In genomic region chr10:110946496-110946895, GRCh38 we compare ENCODE assay signal across 17 cellular contexts.
"Had no signal": no experiment of that assay in that cellular context is flagged by ENCODE, and none has a peak within 500 bp of the region (broad histone marks: within the 10 kb centered on the region; RNA-seq: fewer than 3 reads in every experiment).

No MANE protein-coding gene starts in this region.

- H3K27me3 Mint-ChIP-seq: activated naive CD4-positive, alpha-beta T cell treated with anti-CD3 and anti-CD28 coated beads, Interleukin-2, amount 50 U/mL, for 24 hours; dendritic cell treated with granulocyte-macrophage colony-stimulating factor and Interleukin-4, amounts not matched to agents 40 ng/mL and 50 ng/mL, for 4 days had no signal

- DNase-seq: activated CD4-positive, alpha-beta T cell treated with anti-CD3 and anti-CD28 coated beads for 1 hour; activated CD4-positive, alpha-beta T cell treated with anti-CD3 and anti-CD28 coated beads, Interleukin-2, amount 50 U/mL, for 4 hours; activated gamma-delta T cell; effector CD8-positive, alpha-beta T cell; esophagus squamous epithelium; lower lobe of right lung; nucleus accumbens; posterior cingulate gyrus; retina; stimulated activated CD8-positive, alpha-beta memory T cell treated with anti-CD3 and anti-CD28 coated beads, Interleukin-4, amount 100 ng/mL, for 48 hours; stimulated activated naive CD4-positive, alpha-beta T cell; T1000 had no signal

- ATAC-seq: lower lobe of right lung had no signal

- H3K4me3 Mint-ChIP-seq: activated naive CD4-positive, alpha-beta T cell treated with anti-CD3 and anti-CD28 coated beads, Interleukin-2, amount 50 U/mL, for 24 hours; dendritic cell treated with granulocyte-macrophage colony-stimulating factor and Interleukin-4, amounts not matched to agents 40 ng/mL and 50 ng/mL, for 4 days; mesothelial cell of epicardium; nephron had no signal

- H3K27ac Mint-ChIP-seq: activated naive CD4-positive, alpha-beta T cell treated with anti-CD3 and anti-CD28 coated beads, Interleukin-2, amount 50 U/mL, for 24 hours; dendritic cell treated with granulocyte-macrophage colony-stimulating factor and Interleukin-4, amounts not matched to agents 40 ng/mL and 50 ng/mL, for 4 days; mesothelial cell of epicardium; nephron had no signal

- H3K4me3 ChIP-seq: esophagus squamous epithelium, lower lobe of right lung had no signal

- H3K9me3 ChIP-seq: esophagus squamous epithelium, lower lobe of right lung had no signal

- H3K36me3 ChIP-seq: brain microvascular endothelial cell, lower lobe of right lung had no signal

- H3K27ac ChIP-seq: brain microvascular endothelial cell, esophagus squamous epithelium, lower lobe of right lung had no signal

- H3K4me1 Mint-ChIP-seq: mesothelial cell of epicardium, nephron had no signal

- H3K9me3 Mint-ChIP-seq: dendritic cell treated with granulocyte-macrophage colony-stimulating factor and Interleukin-4, amounts not matched to agents 40 ng/mL and 50 ng/mL, for 4 days had no signal

- H3K27me3 ChIP-seq: brain microvascular endothelial cell, esophagus squamous epithelium had no signal
